8 cellular contexts compared by ENCODE assay signal in genomic region chr19:54388001-54388802, GRCh38.
DNase-seq lines count a peak whose midpoint lies in the region.

No MANE protein-coding gene starts in this region.

- H3K9me3 Mint-ChIP-seq in stimulated activated naive CD8-positive, alpha-beta T cell treated with anti-CD3 and anti-CD28 coated beads, Interleukin-15, Interleukin-2, amounts not matched to agents 100 ng/mL and 50 ng/mL, for 24 hours = no peaks in the 10 kb centered on the region

- H3K9me3 ChIP-seq in ES-I3 (ENCODE audit: control insufficient read depth, insufficient read depth, low read length) = no peaks in the 10 kb centered on the region

- peaks cover 36% of the 10 kb centered on the region for H3K4me1 Mint-ChIP-seq in stimulated activated naive CD8-positive, alpha-beta T cell treated with anti-CD3 and anti-CD28 coated beads, Interleukin-15, Interleukin-2, amounts not matched to agents 100 ng/mL and 50 ng/mL, for 24 hours (ENCODE audit: low read depth)

- H3K27ac Mint-ChIP-seq in stimulated activated naive CD8-positive, alpha-beta T cell treated with anti-CD3 and anti-CD28 coated beads, Interleukin-15, Interleukin-2, amounts not matched to agents 100 ng/mL and 50 ng/mL, for 24 hours = peak overlapping the region; percentile 16

- peaks cover 4% of the 10 kb centered on the region for H3K27me3 Mint-ChIP-seq in stimulated activated naive CD8-positive, alpha-beta T cell treated with anti-CD3 and anti-CD28 coated beads, Interleukin-15, Interleukin-2, amounts not matched to agents 100 ng/mL and 50 ng/mL, for 24 hours

- peak overlapping the region; percentile 82 for H3K4me3 Mint-ChIP-seq in stimulated activated naive CD8-positive, alpha-beta T cell treated with anti-CD3 and anti-CD28 coated beads, Interleukin-15, Interleukin-2, amounts not matched to agents 100 ng/mL and 50 ng/mL, for 24 hours

- DNase-seq in NAMALWA (ENCODE audit: low spot score) (peak; percentile 77), iPS-NIHi11 (ENCODE audit: low spot score) (peak; percentile 26), cerebellar cortex (ENCODE audit: low spot score) (no peak), DMS153 (lab: John Stamatoyannopoulos, UW) (no peak), HPDE6-E6E7 (ENCODE audit: extremely low spot score) (no peak)
- peak; percentile 49 for DNase-seq in activated T-cell treated with anti-CD3 and anti-CD28 coated beads, Interleukin-2, amount 50 U/mL, for 48 hours

- H3K9ac ChIP-seq in ES-I3 (ENCODE audit: low read depth, low read length) = peak overlapping the region; percentile 49

- no peaks in the 10 kb centered on the region for H3K36me3 ChIP-seq in ES-I3 (ENCODE audit: insufficient read depth, low read length)

- H3K4me1 ChIP-seq in ES-I3 (ENCODE audit: insufficient read depth, low read length) = peaks cover 8% of the 10 kb centered on the region

- H3K36me3 Mint-ChIP-seq in stimulated activated naive CD8-positive, alpha-beta T cell treated with anti-CD3 and anti-CD28 coated beads, Interleukin-15, Interleukin-2, amounts not matched to agents 100 ng/mL and 50 ng/mL, for 24 hours (ENCODE audit: low read depth) = no peaks in the 10 kb centered on the region

Comparison
In these comparisons a context has a peak if more than half of its experiments do, and no peak if none do; other contexts are left out.
1. DNase-seq: peak in NAMALWA (single experiment), activated T-cell treated with anti-CD3 and anti-CD28 coated beads, Interleukin-2, amount 50 U/mL, for 48 hours (2 of 2) and iPS-NIHi11 (single experiment); none in cerebellar cortex (single experiment), DMS153 (single experiment) and HPDE6-E6E7 (single experiment).